Comparison of ENCODE assay signal across 15 cellular contexts in the genomic region with DNA sequence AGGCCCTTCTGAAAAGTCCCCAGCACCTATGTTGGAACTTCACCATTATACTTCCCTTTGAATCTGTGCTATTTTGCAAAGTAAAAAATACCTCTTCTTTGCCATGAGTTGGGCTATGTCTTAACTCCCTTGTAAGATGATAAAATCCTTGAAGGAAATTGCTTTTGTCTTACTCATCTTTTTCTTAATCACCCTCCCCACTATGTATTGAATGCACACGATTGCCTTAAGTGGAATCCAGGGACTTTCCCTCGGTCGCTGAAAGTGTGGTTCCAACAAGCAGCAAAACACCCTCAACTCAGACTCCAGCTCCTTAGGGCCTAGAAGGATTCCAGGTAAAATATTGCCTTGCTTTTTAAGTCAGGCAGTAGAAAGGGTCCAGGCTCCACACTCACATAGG.
A peak's percentile ranks its signal among the peaks of the same experiment; 100 is the strongest.
DNase-seq lines count a peak whose midpoint lies in the region; ATAC-seq and TF ChIP-seq lines count a peak whose summit lies in the region.
"Had no signal": no experiment of that assay in that cellular context is flagged by ENCODE, and none has a peak within 500 bp of the region (broad histone marks: within the 10 kb centered on the region; RNA-seq: fewer than 3 reads in every experiment).

No MANE protein-coding gene starts in this region.

- POLR2A ChIA-PET in MCF 10A (lab: Yijun Ruan, JAX) = interaction anchor here (0.9 kb wide), 1 partner anchor 9 kb away, joined by 3 read pairs; no protein-coding TSS in a partner anchor

- no peaks in the 10 kb centered on the region for H3K9me3 ChIP-seq in breast epithelium
- H3K9me3 ChIP-seq: stomach had no signal

- no peak overlapping the region for H3K27ac Mint-ChIP-seq in MCF 10A (ENCODE audit: low read depth, unreplicated experiment)
- H3K27ac Mint-ChIP-seq: activated naive CD4-positive, alpha-beta T cell treated with anti-CD3 and anti-CD28 coated beads for 36 hours had no signal

- TF ChIP-seq CTCF in MCF 10A (IDR thresholded peaks at IDR 0.05; ENCODE audit: unreplicated experiment) (no peak), breast epithelium (IDR thresholded peaks at IDR 0.05) (no peak)

- CTCF ChIA-PET in MCF 10A (lab: Yijun Ruan, JAX) = no interaction called here

- no peaks in the 10 kb centered on the region for H3K36me3 Mint-ChIP-seq in MCF 10A (ENCODE audit: insufficient read depth, unreplicated experiment)
- H3K36me3 Mint-ChIP-seq: neural progenitor cell had no signal

- no peaks in the 10 kb centered on the region for H3K36me3 ChIP-seq in breast epithelium
- H3K36me3 ChIP-seq: neural progenitor cell, stomach had no signal

- no TSS peak for BruUV-seq in MCF 10A (replicated peaks; lab: Mats Ljungman, UMichigan)

- H3K4me3 Mint-ChIP-seq in MCF 10A (ENCODE audit: unreplicated experiment) = no peak overlapping the region
- H3K4me3 Mint-ChIP-seq: activated naive CD4-positive, alpha-beta T cell treated with anti-CD3 and anti-CD28 coated beads for 36 hours; neural progenitor cell had no signal

- no peak for TF ChIP-seq POLR2A in breast epithelium (IDR thresholded peaks at IDR 0.05)

- H3K9me3 Mint-ChIP-seq in MCF 10A (ENCODE audit: unreplicated experiment) = no peaks in the 10 kb centered on the region
- H3K9me3 Mint-ChIP-seq: activated naive CD4-positive, alpha-beta T cell treated with anti-CD3 and anti-CD28 coated beads for 36 hours had no signal

- ATAC-seq in HG02623 (IDR thresholded peaks at IDR 0.05; ENCODE audit: unreplicated experiment) = no peak

- H3K4me3 ChIP-seq in breast epithelium = no peak overlapping the region
- H3K4me3 ChIP-seq: neural progenitor cell, stomach had no signal

- H3K27me3 ChIP-seq in breast epithelium = no peaks in the 10 kb centered on the region
- H3K27me3 ChIP-seq: neural progenitor cell, stomach had no signal

- no peaks in the 10 kb centered on the region for H3K27me3 Mint-ChIP-seq in MCF 10A (ENCODE audit: insufficient read depth, unreplicated experiment)

- peaks cover 19% of the 10 kb centered on the region for H3K4me1 Mint-ChIP-seq in MCF 10A (ENCODE audit: insufficient read depth, unreplicated experiment)

- no peak overlapping the region for H3K27ac ChIP-seq in breast epithelium
- H3K27ac ChIP-seq: stomach, VCaP had no signal

- intact Hi-C loops in MCF 10A (cut with micrococcal nuclease) (loop anchor here (10.0 kb wide), 1 partner anchor 285 kb away; a partner anchor contains a TSS), breast epithelium (cut with DNase I; ENCODE audit: low total_unique reads) (no loop called here)

- peak; percentile 85 for DNase-seq in MCF 10A (ENCODE audit: unreplicated experiment)
- no peak for DNase-seq in breast epithelium (ENCODE audit: low spot score in 2 of 2)
- peak; percentile 87 for DNase-seq in amniotic epithelial cell (ENCODE audit: low read depth)
- DNase-seq in fibroblast of peridontal ligament (ENCODE audit: extremely low read depth) = peak; percentile 70
- no peak for DNase-seq in OCI-M2 (lab: John Stamatoyannopoulos, UW; ENCODE audit: unreplicated experiment)
- no peak for DNase-seq in SHP77 treated with DMSO at 0.1 percent for 48 hours (lab: John Stamatoyannopoulos, UW)
- no peak for DNase-seq in NCI-H1694 (lab: John Stamatoyannopoulos, UW)
- DNase-seq: 8988T; activated naive CD4-positive, alpha-beta T cell treated with anti-CD3 and anti-CD28 coated beads for 36 hours; Calu3; NCI-H2107; stomach had no signal

- no peaks in the 10 kb centered on the region for H3K4me1 ChIP-seq in breast epithelium

Comparison
In these comparisons a context has a peak if more than half of its experiments do, and no peak if none do; other contexts are left out.
1. DNase-seq: peak in MCF 10A (single experiment), amniotic epithelial cell (single experiment) and fibroblast of peridontal ligament (single experiment); none in breast epithelium (0 of 2), OCI-M2 (single experiment), SHP77 treated with DMSO at 0.1 percent for 48 hours (single experiment) and NCI-H1694 (single experiment).